ENCODE assay signal across 18 cellular contexts in the genomic region with DNA sequence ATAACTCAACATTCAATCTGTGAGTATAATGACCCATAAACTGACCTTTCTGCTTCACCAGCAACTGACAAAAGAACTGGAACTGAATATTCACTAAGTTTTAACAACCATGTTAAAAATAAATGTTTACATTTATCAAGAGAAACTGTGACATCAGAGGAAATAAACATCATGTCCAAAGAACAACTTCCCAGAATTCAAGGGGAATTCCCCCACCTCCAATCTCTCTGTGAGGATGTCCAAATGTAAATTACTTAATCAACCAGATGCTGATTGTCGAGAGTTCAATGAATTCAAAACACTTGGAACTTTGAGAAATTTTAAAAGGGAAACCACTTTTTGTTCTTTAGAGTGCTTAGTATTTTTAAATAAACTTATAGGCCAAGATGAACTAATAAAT.
"Had no signal": no experiment of that assay in that cellular context is flagged by ENCODE, and none has a peak within 500 bp of the region (broad histone marks: within the 10 kb centered on the region; RNA-seq: fewer than 3 reads in every experiment).

No MANE protein-coding gene starts in this region.

- DNase-seq: colonic mucosa; effector CD4-positive, alpha-beta T cell; endodermal cell; erythroblast; foreskin fibroblast; glutamatergic neuron; left ventricle myocardium superior; naive thymus-derived CD4-positive, alpha-beta T cell; nephron progenitor cell; posterior cingulate gyrus; sigmoid colon; stimulated activated CD4-positive, alpha-beta T cell treated with anti-CD3 and anti-CD28 coated beads, Interleukin-12 subunit alpha, Interleukin-12 subunit beta, amount 100 ng/mL, for 4 hours; stimulated activated naive CD4-positive, alpha-beta T cell treated with Interleukin-2 at 50 U/mL for 16 hours; trophoblast cell; uterus had no signal

- H3K4me3 ChIP-seq: colonic mucosa, gastroesophageal sphincter, sigmoid colon, skin epidermis, uterus had no signal

- H3K27ac ChIP-seq: colonic mucosa, gastroesophageal sphincter, neutrophil, sigmoid colon, uterus had no signal

- H3K4me1 ChIP-seq: colonic mucosa, sigmoid colon, uterus had no signal

- H3K27me3 ChIP-seq: colonic mucosa, gastroesophageal sphincter, neutrophil, sigmoid colon, uterus had no signal

- H3K36me3 ChIP-seq: colonic mucosa, gastroesophageal sphincter, neutrophil, sigmoid colon, uterus had no signal

- H3K9me3 ChIP-seq: colonic mucosa, gastroesophageal sphincter, neutrophil, sigmoid colon, uterus had no signal

- ATAC-seq: gastroesophageal sphincter; left ventricle myocardium superior; naive thymus-derived CD4-positive, alpha-beta T cell had no signal
